Comparison of ENCODE assay signal across 1 cellular context in the genomic region with DNA sequence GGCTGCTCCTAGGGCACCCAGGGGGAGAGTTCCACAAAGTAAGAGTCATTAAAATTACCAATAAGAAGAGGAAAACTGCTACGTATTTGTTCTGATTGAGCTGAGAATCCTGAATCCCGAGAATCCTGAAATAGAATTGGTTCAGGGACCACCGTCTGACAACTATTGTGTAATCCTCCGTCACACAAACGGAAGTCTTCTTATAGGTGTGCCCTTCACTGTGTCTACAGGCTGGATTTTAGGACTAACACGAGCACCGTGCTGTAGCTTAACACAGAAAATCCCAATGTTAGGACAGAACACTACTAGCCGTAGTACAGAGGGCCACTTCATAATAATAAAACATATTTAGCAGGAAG.
TF ChIP-seq lines count a peak whose summit lies in the region.

No MANE protein-coding gene starts in this region.

TF ChIP-seq in H1, 55 proteins besides CTCF, POLR2A, EP300 and RAD21:
- no peak for TF ChIP-seq CBX8 (IDR thresholded peaks at IDR 0.05; ENCODE audit: borderline replicate concordance, low read depth, low read length)
- TF ChIP-seq KDM1A (IDR thresholded peaks at IDR 0.05; ENCODE audit: borderline replicate concordance, low read length) = no peak
- no peak for TF ChIP-seq SUZ12 (IDR thresholded peaks at IDR 0.05; ENCODE audit: low read length)
- no peak for TF ChIP-seq HDAC2 (IDR thresholded peaks at IDR 0.05; ENCODE audit: borderline replicate concordance in 1 of 2, low read depth in 2 of 2, low read length in 2 of 2)
- TF ChIP-seq, protein P1, sequence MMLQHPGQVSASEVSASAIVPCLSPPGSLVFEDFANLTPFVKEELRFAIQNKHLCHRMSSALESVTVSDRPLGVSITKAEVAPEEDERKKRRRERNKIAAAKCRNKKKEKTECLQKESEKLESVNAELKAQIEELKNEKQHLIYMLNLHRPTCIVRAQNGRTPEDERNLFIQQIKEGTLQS (IDR thresholded peaks at IDR 0.05; ENCODE audit: insufficient read depth, low read depth, low read length) = no peak
- TF ChIP-seq, protein P2, sequence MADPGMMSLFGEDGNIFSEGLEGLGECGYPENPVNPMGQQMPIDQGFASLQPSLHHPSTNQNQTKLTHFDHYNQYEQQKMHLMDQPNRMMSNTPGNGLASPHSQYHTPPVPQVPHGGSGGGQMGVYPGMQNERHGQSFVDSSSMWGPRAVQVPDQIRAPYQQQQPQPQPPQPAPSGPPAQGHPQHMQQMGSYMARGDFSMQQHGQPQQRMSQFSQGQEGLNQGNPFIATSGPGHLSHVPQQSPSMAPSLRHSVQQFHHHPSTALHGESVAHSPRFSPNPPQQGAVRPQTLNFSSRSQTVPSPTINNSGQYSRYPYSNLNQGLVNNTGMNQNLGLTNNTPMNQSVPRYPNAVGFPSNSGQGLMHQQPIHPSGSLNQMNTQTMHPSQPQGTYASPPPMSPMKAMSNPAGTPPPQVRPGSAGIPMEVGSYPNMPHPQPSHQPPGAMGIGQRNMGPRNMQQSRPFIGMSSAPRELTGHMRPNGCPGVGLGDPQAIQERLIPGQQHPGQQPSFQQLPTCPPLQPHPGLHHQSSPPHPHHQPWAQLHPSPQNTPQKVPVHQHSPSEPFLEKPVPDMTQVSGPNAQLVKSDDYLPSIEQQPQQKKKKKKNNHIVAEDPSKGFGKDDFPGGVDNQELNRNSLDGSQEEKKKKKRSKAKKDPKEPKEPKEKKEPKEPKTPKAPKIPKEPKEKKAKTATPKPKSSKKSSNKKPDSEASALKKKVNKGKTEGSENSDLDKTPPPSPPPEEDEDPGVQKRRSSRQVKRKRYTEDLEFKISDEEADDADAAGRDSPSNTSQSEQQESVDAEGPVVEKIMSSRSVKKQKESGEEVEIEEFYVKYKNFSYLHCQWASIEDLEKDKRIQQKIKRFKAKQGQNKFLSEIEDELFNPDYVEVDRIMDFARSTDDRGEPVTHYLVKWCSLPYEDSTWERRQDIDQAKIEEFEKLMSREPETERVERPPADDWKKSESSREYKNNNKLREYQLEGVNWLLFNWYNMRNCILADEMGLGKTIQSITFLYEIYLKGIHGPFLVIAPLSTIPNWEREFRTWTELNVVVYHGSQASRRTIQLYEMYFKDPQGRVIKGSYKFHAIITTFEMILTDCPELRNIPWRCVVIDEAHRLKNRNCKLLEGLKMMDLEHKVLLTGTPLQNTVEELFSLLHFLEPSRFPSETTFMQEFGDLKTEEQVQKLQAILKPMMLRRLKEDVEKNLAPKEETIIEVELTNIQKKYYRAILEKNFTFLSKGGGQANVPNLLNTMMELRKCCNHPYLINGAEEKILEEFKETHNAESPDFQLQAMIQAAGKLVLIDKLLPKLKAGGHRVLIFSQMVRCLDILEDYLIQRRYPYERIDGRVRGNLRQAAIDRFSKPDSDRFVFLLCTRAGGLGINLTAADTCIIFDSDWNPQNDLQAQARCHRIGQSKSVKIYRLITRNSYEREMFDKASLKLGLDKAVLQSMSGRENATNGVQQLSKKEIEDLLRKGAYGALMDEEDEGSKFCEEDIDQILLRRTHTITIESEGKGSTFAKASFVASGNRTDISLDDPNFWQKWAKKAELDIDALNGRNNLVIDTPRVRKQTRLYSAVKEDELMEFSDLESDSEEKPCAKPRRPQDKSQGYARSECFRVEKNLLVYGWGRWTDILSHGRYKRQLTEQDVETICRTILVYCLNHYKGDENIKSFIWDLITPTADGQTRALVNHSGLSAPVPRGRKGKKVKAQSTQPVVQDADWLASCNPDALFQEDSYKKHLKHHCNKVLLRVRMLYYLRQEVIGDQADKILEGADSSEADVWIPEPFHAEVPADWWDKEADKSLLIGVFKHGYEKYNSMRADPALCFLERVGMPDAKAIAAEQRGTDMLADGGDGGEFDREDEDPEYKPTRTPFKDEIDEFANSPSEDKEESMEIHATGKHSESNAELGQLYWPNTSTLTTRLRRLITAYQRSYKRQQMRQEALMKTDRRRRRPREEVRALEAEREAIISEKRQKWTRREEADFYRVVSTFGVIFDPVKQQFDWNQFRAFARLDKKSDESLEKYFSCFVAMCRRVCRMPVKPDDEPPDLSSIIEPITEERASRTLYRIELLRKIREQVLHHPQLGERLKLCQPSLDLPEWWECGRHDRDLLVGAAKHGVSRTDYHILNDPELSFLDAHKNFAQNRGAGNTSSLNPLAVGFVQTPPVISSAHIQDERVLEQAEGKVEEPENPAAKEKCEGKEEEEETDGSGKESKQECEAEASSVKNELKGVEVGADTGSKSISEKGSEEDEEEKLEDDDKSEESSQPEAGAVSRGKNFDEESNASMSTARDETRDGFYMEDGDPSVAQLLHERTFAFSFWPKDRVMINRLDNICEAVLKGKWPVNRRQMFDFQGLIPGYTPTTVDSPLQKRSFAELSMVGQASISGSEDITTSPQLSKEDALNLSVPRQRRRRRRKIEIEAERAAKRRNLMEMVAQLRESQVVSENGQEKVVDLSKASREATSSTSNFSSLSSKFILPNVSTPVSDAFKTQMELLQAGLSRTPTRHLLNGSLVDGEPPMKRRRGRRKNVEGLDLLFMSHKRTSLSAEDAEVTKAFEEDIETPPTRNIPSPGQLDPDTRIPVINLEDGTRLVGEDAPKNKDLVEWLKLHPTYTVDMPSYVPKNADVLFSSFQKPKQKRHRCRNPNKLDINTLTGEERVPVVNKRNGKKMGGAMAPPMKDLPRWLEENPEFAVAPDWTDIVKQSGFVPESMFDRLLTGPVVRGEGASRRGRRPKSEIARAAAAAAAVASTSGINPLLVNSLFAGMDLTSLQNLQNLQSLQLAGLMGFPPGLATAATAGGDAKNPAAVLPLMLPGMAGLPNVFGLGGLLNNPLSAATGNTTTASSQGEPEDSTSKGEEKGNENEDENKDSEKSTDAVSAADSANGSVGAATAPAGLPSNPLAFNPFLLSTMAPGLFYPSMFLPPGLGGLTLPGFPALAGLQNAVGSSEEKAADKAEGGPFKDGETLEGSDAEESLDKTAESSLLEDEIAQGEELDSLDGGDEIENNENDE (IDR thresholded peaks at IDR 0.05; ENCODE audit: insufficient replicate concordance, low read length) = no peak
- TF ChIP-seq GTF2F1 (IDR thresholded peaks at IDR 0.05; ENCODE audit: borderline replicate concordance, low read depth, low read length) = no peak
- no peak for TF ChIP-seq JUN (IDR thresholded peaks at IDR 0.05; ENCODE audit: low read depth, low read length)
- TF ChIP-seq, protein P3, sequence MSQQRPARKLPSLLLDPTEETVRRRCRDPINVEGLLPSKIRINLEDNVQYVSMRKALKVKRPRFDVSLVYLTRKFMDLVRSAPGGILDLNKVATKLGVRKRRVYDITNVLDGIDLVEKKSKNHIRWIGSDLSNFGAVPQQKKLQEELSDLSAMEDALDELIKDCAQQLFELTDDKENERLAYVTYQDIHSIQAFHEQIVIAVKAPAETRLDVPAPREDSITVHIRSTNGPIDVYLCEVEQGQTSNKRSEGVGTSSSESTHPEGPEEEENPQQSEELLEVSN (IDR thresholded peaks at IDR 0.05) = no peak
- peak; percentile 81 for TF ChIP-seq CEBPB (IDR thresholded peaks at IDR 0.05; ENCODE audit: low read depth, low read length)
- no peak for TF ChIP-seq BCL11A (IDR thresholded peaks at IDR 0.05; ENCODE audit: low read depth in 2 of 2, low read length in 2 of 2)
- no peak for TF ChIP-seq SIX5 (IDR thresholded peaks at IDR 0.05; ENCODE audit: low read depth, low read length)
- 0 out of 2 replicates have a peak, but pooled peaks have one; percentile 0 for TF ChIP-seq RFX5 (IDR thresholded peaks at IDR 0.05; ENCODE audit: borderline replicate concordance, low read depth, low read length)
